In the genomic region with DNA sequence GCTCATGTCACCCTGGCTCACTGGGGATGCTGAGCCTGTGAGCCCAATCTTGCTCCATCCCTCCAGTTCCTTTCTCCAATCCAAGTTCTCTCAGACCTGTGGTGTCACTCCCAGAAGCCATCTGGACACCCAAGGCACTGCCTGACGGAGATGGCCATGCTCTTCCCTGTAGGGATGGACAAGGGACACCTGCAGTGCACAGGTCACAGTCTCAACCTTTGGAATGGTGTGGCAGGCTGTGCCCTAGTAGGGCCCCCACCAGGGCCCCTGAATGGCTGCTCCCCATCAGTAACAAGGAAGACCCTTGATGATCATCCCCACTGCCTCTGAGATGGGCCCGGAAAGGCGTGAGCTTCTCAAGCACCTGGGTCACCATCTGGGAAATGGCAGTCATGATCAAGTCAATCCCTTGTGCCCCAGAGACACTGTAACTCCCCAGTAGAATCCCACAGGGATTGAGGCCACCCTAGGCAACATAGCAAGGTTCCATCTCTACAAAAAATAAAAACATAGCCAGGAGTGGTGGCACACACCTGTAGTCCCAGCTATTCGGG, we compare ENCODE assay signal across 7 cellular contexts.
"Had no signal": no experiment of that assay in that cellular context is flagged by ENCODE, and none has a peak within 500 bp of the region (broad histone marks: within the 10 kb centered on the region; RNA-seq: fewer than 3 reads in every experiment).

No MANE protein-coding gene starts in this region.

- H2AFZ ChIP-seq: GM23338 had no signal

- H3K4me3 Mint-ChIP-seq: GM23338, H9, HFFc6 had no signal

- H3K4me1 Mint-ChIP-seq: GM23338, H9 had no signal

- DNase-seq: GOT3, H7, H9, HCEC 1CT, HFFc6 had no signal

- H3K4me2 ChIP-seq: GM23338 had no signal

- H3K4me1 ChIP-seq: HAP-1 had no signal

- H3K36me3 ChIP-seq: HAP-1 had no signal

- H3K9me3 ChIP-seq: HAP-1 had no signal

- H3K27ac Mint-ChIP-seq: GM23338, H9, HFFc6 had no signal

- H3K4me3 ChIP-seq: GM23338, HAP-1 had no signal
